8 cellular contexts compared by ENCODE assay signal in genomic region chr16:23670137-23670776, GRCh38. TPM values are rescaled to one million over a fixed set of nuclear protein-coding genes. Genes with fewer than 3 reads are reported as not detected.
DNase-seq lines count a peak whose midpoint lies in the region; ATAC-seq and FAIRE-seq lines count a peak whose summit lies in the region.
"Had no signal": no experiment of that assay in that cellular context is flagged by ENCODE, and none has a peak within 500 bp of the region (broad histone marks: within the 10 kb centered on the region; RNA-seq: fewer than 3 reads in every experiment).

No MANE protein-coding gene starts in this region.

- CTCF ChIA-PET in T-cell (lab: Charles Lee), result no interaction called here

- H3K27me3 ChIP-seq in small intestine (ENCODE audit: control insufficient read depth in 2 of 2, insufficient read depth in 2 of 2, low read length in 2 of 2), result no peaks in the 10 kb centered on the region

- no peaks in the 10 kb centered on the region for H3K27me3 Mint-ChIP-seq in T-cell

- 88 to 93% (median 89%) methylated on average over 4 of the region's 4 CpGs for WGBS in small intestine, 3 donors

- POLR2A ChIA-PET in T-cell (lab: Charles Lee), result interaction anchor here in 1 of 2 donors (0.5 kb wide), 1 partner anchor 1037 kb away, joined by 4 read pairs; no protein-coding TSS in a partner anchor

- no peak overlapping the region for H3K27ac ChIP-seq in small intestine (ENCODE audit: low read depth in 1 of 2, low read length in 1 of 2)

- peaks cover 0 to 12% (median 7%) of the 10 kb centered on the region in 3 donors for H3K4me1 Mint-ChIP-seq in T-cell

- peak; percentile 94 for ATAC-seq in GM18907 (IDR thresholded peaks at IDR 0.05; ENCODE audit: unreplicated experiment)
- peak; percentile 97 for ATAC-seq in HG02759 (IDR thresholded peaks at IDR 0.05; ENCODE audit: unreplicated experiment)
- peak in 3 of 4 experiments; percentile 75 to 85 (median 85) for ATAC-seq in T-cell (replicated peaks in 1 of 4)

- FAIRE-seq in small intestine (lab: Jason Lieb, UNC), result no peak
- FAIRE-seq: TTC549 had no signal

- peaks cover 17 to 18% of the 10 kb centered on the region in 2 donors for H3K36me3 ChIP-seq in small intestine (ENCODE audit: control insufficient read depth in 2 of 2, insufficient read depth in 2 of 2, low read length in 2 of 2)

- H3K27ac Mint-ChIP-seq in T-cell, result peak overlapping the region; percentile 48 to 60

- in situ Hi-C loops in G401 (cut with HindIII; ENCODE audit: low sequenced_read_pairs), result no loop called here

- peaks cover 68% of the 10 kb centered on the region for H3K36me3 Mint-ChIP-seq in T-cell

- DNase-seq in T-cell (no peak), kidney tubule cell (ENCODE audit: low spot score) (peak; percentile 97), small intestine (no peak), NCI-H2081 treated with DMSO at 0.1 percent for 48 hours (lab: John Stamatoyannopoulos, UW) (no peak), G401 (ENCODE audit: low spot score) (no peak)

- no peaks in the 10 kb centered on the region for H3K9me3 ChIP-seq in small intestine (ENCODE audit: control insufficient read depth, low read depth)

- H3K4me1 ChIP-seq in small intestine (ENCODE audit: control insufficient read depth in 2 of 2, insufficient read depth in 1 of 2, low read depth in 1 of 2, low read length in 1 of 2), result no peaks in the 10 kb centered on the region

- no peaks in the 10 kb centered on the region for H3K9me3 Mint-ChIP-seq in T-cell

- no peak overlapping the region for H3K4me3 Mint-ChIP-seq in T-cell

- H3K4me3 ChIP-seq in small intestine (ENCODE audit: low read depth in 1 of 2, low read length in 2 of 2), result no peak overlapping the region

RNA-seq across cellular contexts. Expression of gene PLK1, which starts 8.4 kb away (rescaled TPM):
- total RNA-seq in T-cell, result 1 to 10 TPM; 1.5 to 4.6 (median 3.7) TPM
- 10 to 100 TPM in 1 of 3 donors, 1 to 10 TPM in 2; 1.9 to 48.2 (median 4.7) TPM for polyA plus RNA-seq in small intestine
- total RNA-seq in G401 (2014; rRNA removed; shearing (Covaris generic)), result 34.7 and 54.4 TPM in 2 replicates

RNA-seq across cellular contexts. Expression of gene DCTN5, which starts 29.0 kb away (rescaled TPM):
- total RNA-seq in T-cell, result 10 to 100 TPM; 49.8 to 68.7 (median 59.9) TPM
- polyA plus RNA-seq in small intestine, result 10 to 100 TPM; 12.2 to 26.4 (median 14.3) TPM
- 69.0 and 95.5 TPM in 2 replicates for total RNA-seq in G401 (2014; rRNA removed; shearing (Covaris generic))

RNA-seq across cellular contexts. Expression of gene PALB2, which starts 29.1 kb away (rescaled TPM):
- total RNA-seq in T-cell, result 10 to 100 TPM in 4 of 5 donors, 1 to 10 TPM in 1; 7.9 to 13.1 (median 12.5) TPM
- 10 to 100 TPM; 10.3 to 15.0 (median 13.0) TPM for polyA plus RNA-seq in small intestine
- total RNA-seq in G401 (2014; rRNA removed; shearing (Covaris generic)), result 14.0 and 33.3 TPM in 2 replicates

RNA-seq across cellular contexts. Expression of gene ERN2, which starts 42.8 kb away (rescaled TPM):
- total RNA-seq in T-cell, result under 1 TPM in 2 of 5 donors, not detected in 3; 0.10 to 0.38 TPM
- polyA plus RNA-seq in small intestine, result 10 to 100 TPM in 1 of 3 donors, 1 to 10 TPM in 2; 5.4 to 38.8 (median 5.6) TPM
- 0.37 and 3.3 TPM in 2 replicates for total RNA-seq in G401 (2014; rRNA removed; shearing (Covaris generic))
